32 cellular contexts compared by ENCODE assay signal in genomic region chr7:136293841-136294391, GRCh38.
DNase-seq lines count a peak whose midpoint lies in the region; ATAC-seq, FAIRE-seq and TF ChIP-seq lines count a peak whose summit lies in the region.
"Had no signal": no experiment of that assay in that cellular context is flagged by ENCODE, and none has a peak within 500 bp of the region (broad histone marks: within the 10 kb centered on the region; RNA-seq: fewer than 3 reads in every experiment).

No MANE protein-coding gene starts in this region.

- FAIRE-seq in islet of Langerhans (lab: Jason Lieb, UNC) (peak; percentile 100), GM19239 (lab: Jason Lieb, UNC) (no peak)
- FAIRE-seq: astrocyte, endometrium, frontal cortex had no signal

- peak overlapping the region; percentile 66 for H3K4me2 ChIP-seq in MM.1S (ENCODE audit: low read depth, low read length)
- H3K4me2 ChIP-seq: PC-9 had no signal

- peaks cover 10% of the 10 kb centered on the region for H3K4me1 ChIP-seq in MM.1S (ENCODE audit: low read length)
- H3K4me1 ChIP-seq: upper lobe of right lung had no signal

- no peaks in the 10 kb centered on the region for H4K20me1 ChIP-seq in MM.1S (ENCODE audit: insufficient read depth, low read length)

- no peak for TF ChIP-seq CTCF in MM.1S (IDR thresholded peaks at IDR 0.05; ENCODE audit: low read length)

- ATAC-seq in GM19025 (IDR thresholded peaks at IDR 0.05; ENCODE audit: low read depth, unreplicated experiment) = peak; percentile 4
- ATAC-seq in HG02610 (IDR thresholded peaks at IDR 0.05; ENCODE audit: unreplicated experiment) = peak; percentile 11
- ATAC-seq: left ventricle myocardium superior, sciatic nerve, upper lobe of right lung had no signal

- no peak overlapping the region for H3K9ac ChIP-seq in MM.1S (ENCODE audit: low read length)

- peak overlapping the region; percentile 29 for H3K4me3 ChIP-seq in MM.1S (ENCODE audit: low read length)
- H3K4me3 ChIP-seq: MG63, PC-9, upper lobe of right lung had no signal

- H2AFZ ChIP-seq in MM.1S (ENCODE audit: low read length) = peak overlapping the region; percentile 24; the same call in 1 of the 2 replicates
- H2AFZ ChIP-seq: PC-9 had no signal

- DNase-seq in MM.1S = peak; percentile 24
- DNase-seq in activated T-cell treated with anti-CD3 and anti-CD28 coated beads for 4 hours = no peak
- no peak for DNase-seq in 8988T
- no peak for DNase-seq in GM19239 (ENCODE audit: insufficient read length, low spot score)
- DNase-seq: activated CD4-positive, alpha-beta T cell treated with anti-CD3 and anti-CD28 coated beads for 48 hours; activated CD8-positive, alpha-beta memory T cell treated with anti-CD3 and anti-CD28 coated beads for 24 hours; activated effector memory CD4-positive, alpha-beta T cell treated with anti-CD3 and anti-CD28 coated beads, Interleukin-2, amount 50 U/mL, for 16 hours; activated naive CD8-positive, alpha-beta T cell treated with anti-CD3 and anti-CD28 coated beads, Interleukin-2, amount 10 ng/mL, durations not matched to agents 7 days and 5 days; activated T-cell treated with anti-CD3 and anti-CD28 coated beads, Interleukin-2, amount 50 U/mL, for 1 hour; CD4-positive, CD25-positive, alpha-beta regulatory T cell; central memory CD4-positive, alpha-beta T cell; DND-41; immature natural killer cell; KBM-7; left ventricle myocardium superior; MG63; naive B cell; NCI-H1417 treated with DMSO at 0.1 percent for 48 hours; NCI-H2081; PC-9; SHP77; stimulated activated CD4-positive, alpha-beta T cell treated with anti-CD3 and anti-CD28 coated beads, Interleukin-4, amount 100 ng/mL, for 4 hours; upper lobe of right lung; WERI-Rb-1 had no signal

- H3K9me2 ChIP-seq in MM.1S (replicated peaks; ENCODE audit: insufficient read depth, low read length) = no peaks in the 10 kb centered on the region

- peaks cover 5% of the 10 kb centered on the region; the same call in 1 of the 2 replicates for H3F3A ChIP-seq in MM.1S (ENCODE audit: insufficient read depth, low read length)

- H3K9me3 ChIP-seq in MM.1S (replicated peaks; ENCODE audit: insufficient read depth, low read length) = no peaks in the 10 kb centered on the region
- H3K9me3 ChIP-seq: MG63, neutrophil, upper lobe of right lung had no signal

- H3K27me3 ChIP-seq in MM.1S (replicated peaks; ENCODE audit: insufficient read depth, low read length) = no peaks in the 10 kb centered on the region
- H3K27me3 ChIP-seq: MG63, neutrophil, upper lobe of right lung had no signal

- no peaks in the 10 kb centered on the region for H3K79me2 ChIP-seq in MM.1S (ENCODE audit: low read length)

- H3K36me3 ChIP-seq in MM.1S (replicated peaks; ENCODE audit: insufficient read depth, low read length) = no peaks in the 10 kb centered on the region
- H3K36me3 ChIP-seq: MG63, neutrophil, upper lobe of right lung, WERI-Rb-1 had no signal

- H3K27ac ChIP-seq in MM.1S (ENCODE audit: low read length) = peak overlapping the region; percentile 36; the same call in 1 of the 2 replicates
- H3K27ac ChIP-seq: neutrophil, PC-9, upper lobe of right lung, WERI-Rb-1 had no signal
